In genomic region chr2:189409647-189410046, GRCh38 we compare ENCODE assay signal across 20 cellular contexts. TPM values are rescaled to one million over a fixed set of nuclear protein-coding genes. Genes with fewer than 3 reads are reported as not detected.
DNase-seq lines count a peak whose midpoint lies in the region; ATAC-seq, FAIRE-seq and TF ChIP-seq lines count a peak whose summit lies in the region.
"Had no signal": no experiment of that assay in that cellular context is flagged by ENCODE, and none has a peak within 500 bp of the region (broad histone marks: within the 10 kb centered on the region; RNA-seq: fewer than 3 reads in every experiment).

No MANE protein-coding gene starts in this region.

- no peak for ATAC-seq in T-helper 17 cell
- ATAC-seq in activated T-cell treated with anti-CD3 and anti-CD28 coated beads, Interleukin-2, amount 50 U/mL, for 72 hours (replicated peaks in 1 of 2), result no peak
- ATAC-seq: A549, gastrocnemius medialis, left cardiac atrium had no signal

- H3K9me3 ChIP-seq in mammary epithelial cell (replicated peaks; ENCODE audit: insufficient read depth, low read length) (no peaks in the 10 kb centered on the region), muscle layer of colon (ENCODE audit: low read length) (no peaks in the 10 kb centered on the region), T-helper 17 cell (ENCODE audit: control insufficient read depth, low read length, poor library complexity, severe bottlenecking) (no peaks in the 10 kb centered on the region)
- H3K9me3 ChIP-seq: A549, Caco-2, gastrocnemius medialis, HAP-1, prostate gland, spleen had no signal

- no peak for FAIRE-seq in D721Med (lab: Jason Lieb, UNC)
- FAIRE-seq: A549 had no signal

- no peaks in the 10 kb centered on the region for H3K79me2 ChIP-seq in mammary epithelial cell (ENCODE audit: insufficient read depth, low read length)

- H3K36me3 Mint-ChIP-seq in MCF 10A (ENCODE audit: insufficient read depth, unreplicated experiment) (no peaks in the 10 kb centered on the region), T-helper 17 cell (ENCODE audit: low read depth) (no peaks in the 10 kb centered on the region)
- no peaks in the 10 kb centered on the region for H3K36me3 Mint-ChIP-seq in activated T-cell treated with anti-CD3 and anti-CD28 coated beads, Interleukin-2, amount 50 U/mL, for 72 hours (ENCODE audit: insufficient read depth in 2 of 2)

- dilution Hi-C loops in mammary epithelial cell (cut with HindIII; ENCODE audit: low sequenced_read_pairs), result no loop called here

- H3K4me1 ChIP-seq in mammary epithelial cell (ENCODE audit: insufficient read depth, low read length) (peaks cover 19% of the 10 kb centered on the region), muscle layer of colon (ENCODE audit: insufficient read depth, low read length) (peaks cover 43% of the 10 kb centered on the region)
- H3K4me1 ChIP-seq: prostate gland had no signal

- H3K4me1 Mint-ChIP-seq in MCF 10A (ENCODE audit: insufficient read depth, unreplicated experiment) (peaks cover 27% of the 10 kb centered on the region), T-helper 17 cell (peaks cover 11% of the 10 kb centered on the region)
- peaks cover 36% of the 10 kb centered on the region for H3K4me1 Mint-ChIP-seq in activated T-cell treated with anti-CD3 and anti-CD28 coated beads, Interleukin-2, amount 50 U/mL, for 72 hours (ENCODE audit: low read depth)

- WGBS in mammary epithelial cell (ENCODE audit: low coverage, missing lambda C conversion rate), result 100% methylated on average over 1 of the region's 1 CpG

- H3K36me3 ChIP-seq in mammary epithelial cell (ENCODE audit: insufficient read depth, low read length) (no peaks in the 10 kb centered on the region), brain microvascular endothelial cell (replicated peaks) (no peaks in the 10 kb centered on the region), muscle layer of colon (ENCODE audit: insufficient read depth, low read length) (no peaks in the 10 kb centered on the region)
- H3K36me3 ChIP-seq: cardiac muscle cell, gastrocnemius medialis, HAP-1, prostate gland, spleen had no signal

- DNase-seq in MCF 10A (ENCODE audit: unreplicated experiment) (no peak), mammary epithelial cell (no peak), brain microvascular endothelial cell (no peak), T-helper 17 cell (no peak), D721Med (ENCODE audit: insufficient read length, low spot score) (no peak)
- no peak for DNase-seq in stimulated activated CD4-positive, alpha-beta T cell treated with anti-CD3 and anti-CD28 coated beads, Interleukin-2, amount 100 ng/mL, for 24 hours
- DNase-seq in activated T-cell treated with anti-CD3 and anti-CD28 coated beads, Interleukin-2, amount 50 U/mL, for 72 hours, result no peak
- DNase-seq: activated CD4-positive, alpha-beta T cell treated with anti-CD3 and anti-CD28 coated beads for 1 hour; Caco-2; gastrocnemius medialis; Kasumi-1; left cardiac atrium; NCI-H1105; NCI-H2081 treated with DMSO at 0.1 percent for 48 hours; spleen had no signal

- H3K27me3 Mint-ChIP-seq in MCF 10A (ENCODE audit: insufficient read depth, unreplicated experiment) (no peaks in the 10 kb centered on the region), T-helper 17 cell (no peaks in the 10 kb centered on the region)
- H3K27me3 Mint-ChIP-seq in activated T-cell treated with anti-CD3 and anti-CD28 coated beads, Interleukin-2, amount 50 U/mL, for 72 hours (ENCODE audit: low read depth), result no peaks in the 10 kb centered on the region

- H3K9me3 Mint-ChIP-seq in MCF 10A (ENCODE audit: unreplicated experiment), result no peaks in the 10 kb centered on the region
- H3K9me3 Mint-ChIP-seq in activated T-cell treated with anti-CD3 and anti-CD28 coated beads, Interleukin-2, amount 50 U/mL, for 72 hours, result no peaks in the 10 kb centered on the region

- H3K4me3 ChIP-seq in mammary epithelial cell (replicated peaks in 1 of 3; ENCODE audit: insufficient read depth in 1 of 3, low read depth in 2 of 3, low read length in 3 of 3) (no peak overlapping the region), brain microvascular endothelial cell (ENCODE audit: low read depth, low read length) (no peak overlapping the region), muscle layer of colon (ENCODE audit: low read depth in 1 of 2, low read length in 2 of 2) (no peak overlapping the region)
- H3K4me3 ChIP-seq: A549, cardiac muscle cell, gastrocnemius medialis, HAP-1, prostate gland, spleen had no signal

- H3K27ac Mint-ChIP-seq in MCF 10A (ENCODE audit: low read depth, unreplicated experiment) (peak overlapping the region; percentile 29), T-helper 17 cell (no peak overlapping the region)
- H3K27ac Mint-ChIP-seq in activated T-cell treated with anti-CD3 and anti-CD28 coated beads, Interleukin-2, amount 50 U/mL, for 72 hours, result no peak overlapping the region

- H3K9ac ChIP-seq in mammary epithelial cell (ENCODE audit: insufficient read depth, low read length) (no peak overlapping the region), muscle layer of colon (ENCODE audit: low read length) (no peak overlapping the region)

- H2AFZ ChIP-seq in mammary epithelial cell (ENCODE audit: low read depth, low read length), result no peak overlapping the region

- H3K4me3 Mint-ChIP-seq in MCF 10A (ENCODE audit: unreplicated experiment), result no peak overlapping the region
- H3K4me3 Mint-ChIP-seq in T-helper 17 cell, result no peak overlapping the region
- no peak overlapping the region for H3K4me3 Mint-ChIP-seq in activated T-cell treated with anti-CD3 and anti-CD28 coated beads, Interleukin-2, amount 50 U/mL, for 72 hours

- no peaks in the 10 kb centered on the region for H4K20me1 ChIP-seq in mammary epithelial cell (ENCODE audit: insufficient read depth, low read length)

- intact Hi-C loops in MCF 10A (cut with micrococcal nuclease) (loop anchor here (5.0 kb wide), 1 partner anchor 107 kb away; no protein-coding TSS in a partner anchor), mammary epithelial cell (cut with micrococcal nuclease) (no loop called here)

- TF ChIP-seq CTCF in MCF 10A (IDR thresholded peaks at IDR 0.05; ENCODE audit: unreplicated experiment), result no peak
- no peak for TF ChIP-seq CTCF in mammary epithelial cell (conservative IDR thresholded peaks at IDR 0.05 in 1 of 2, IDR thresholded peaks at IDR 0.05 in 1 of 2; ENCODE audit: extremely low read depth in 1 of 2, insufficient read depth in 1 of 2, low read depth in 1 of 2, low read length in 2 of 2)
- TF ChIP-seq CTCF in brain microvascular endothelial cell (IDR thresholded peaks at IDR 0.05; ENCODE audit: low read depth, low read length, missing control alignments), result no peak
- no peak for TF ChIP-seq CTCF in D721Med (IDR thresholded peaks at IDR 0.05; ENCODE audit: insufficient read depth, missing control alignments)

- in situ Hi-C loops in mammary epithelial cell (cut with MboI; ENCODE audit: low sequenced_read_pairs in 2 of 2) (loop anchor here (10.0 to 25.0 kb wide), 3 partner anchors 122 to 872 kb away; no protein-coding TSS in a partner anchor), brain microvascular endothelial cell (cut with HindIII; ENCODE audit: low pct_ligation_motif_present, low sequenced_read_pairs) (no loop called here)

- BruUV-seq in MCF 10A (replicated peaks; lab: Mats Ljungman, UMichigan) (no TSS peak), mammary epithelial cell (replicated peaks; lab: Mats Ljungman, UMichigan) (no TSS peak)

- POLR2A ChIA-PET in MCF 10A (lab: Yijun Ruan, JAX), result interaction anchor here (1.0 to 1.5 kb wide), 3 partner anchors 14 to 370 kb away, joined by 3 to 6 read pairs (median 5); no protein-coding TSS in a partner anchor

- no peak overlapping the region for H3K27ac ChIP-seq in mammary epithelial cell (ENCODE audit: insufficient read depth, low read depth, low read length)
- peak overlapping the region; percentile 89 for H3K27ac ChIP-seq in brain microvascular endothelial cell
- H3K27ac ChIP-seq in muscle layer of colon (ENCODE audit: low read depth, low read length), result peak overlapping the region; percentile 27
- H3K27ac ChIP-seq: cardiac muscle cell, gastrocnemius medialis, prostate gland, spleen had no signal

- CTCF ChIA-PET in MCF 10A (lab: Yijun Ruan, JAX) (interaction anchor here (0.7 to 2.2 kb wide), 5 partner anchors 62 to 885 kb away, joined by 3 to 10 read pairs (median 3); no protein-coding TSS in a partner anchor), mammary epithelial cell (lab: Charles Lee; ENCODE audit: low non-redundant PET) (no interaction called here)

- no peaks in the 10 kb centered on the region for H3K27me3 ChIP-seq in mammary epithelial cell (ENCODE audit: insufficient read depth, low read length)
- no peaks in the 10 kb centered on the region for H3K27me3 ChIP-seq in brain microvascular endothelial cell (replicated peaks)
- H3K27me3 ChIP-seq in muscle layer of colon (ENCODE audit: control insufficient read depth in 1 of 2, insufficient read depth in 2 of 2, low read length in 2 of 2), result no peaks in the 10 kb centered on the region
- H3K27me3 ChIP-seq: cardiac muscle cell, gastrocnemius medialis, spleen had no signal

- no peak overlapping the region for H3K4me2 ChIP-seq in mammary epithelial cell (ENCODE audit: insufficient read depth, low read depth, low read length)
- H3K4me2 ChIP-seq: A549 had no signal

RNA-seq across cellular contexts. Expression of gene WDR75, which starts 31.6 kb away (rescaled TPM):
- total RNA-seq in MCF 10A (2022) (50.3 and 52.5 TPM in 2 replicates), mammary epithelial cell (10 to 100 TPM; 45.8 to 49.0 TPM), T-helper 17 cell (10 to 100 TPM; 50.0 to 56.6 TPM)
- polyA plus RNA-seq in mammary epithelial cell, result 29.5 TPM
- polyA minus RNA-seq in mammary epithelial cell, result 197 TPM
- total RNA-seq in activated T-cell treated with anti-CD3 and anti-CD28 coated beads, Interleukin-2, amount 50 U/mL, for 72 hours, result 10 to 100 TPM; 59.1 to 75.1 TPM
